ENCODE assay signal across 8 cellular contexts in the genomic region with DNA sequence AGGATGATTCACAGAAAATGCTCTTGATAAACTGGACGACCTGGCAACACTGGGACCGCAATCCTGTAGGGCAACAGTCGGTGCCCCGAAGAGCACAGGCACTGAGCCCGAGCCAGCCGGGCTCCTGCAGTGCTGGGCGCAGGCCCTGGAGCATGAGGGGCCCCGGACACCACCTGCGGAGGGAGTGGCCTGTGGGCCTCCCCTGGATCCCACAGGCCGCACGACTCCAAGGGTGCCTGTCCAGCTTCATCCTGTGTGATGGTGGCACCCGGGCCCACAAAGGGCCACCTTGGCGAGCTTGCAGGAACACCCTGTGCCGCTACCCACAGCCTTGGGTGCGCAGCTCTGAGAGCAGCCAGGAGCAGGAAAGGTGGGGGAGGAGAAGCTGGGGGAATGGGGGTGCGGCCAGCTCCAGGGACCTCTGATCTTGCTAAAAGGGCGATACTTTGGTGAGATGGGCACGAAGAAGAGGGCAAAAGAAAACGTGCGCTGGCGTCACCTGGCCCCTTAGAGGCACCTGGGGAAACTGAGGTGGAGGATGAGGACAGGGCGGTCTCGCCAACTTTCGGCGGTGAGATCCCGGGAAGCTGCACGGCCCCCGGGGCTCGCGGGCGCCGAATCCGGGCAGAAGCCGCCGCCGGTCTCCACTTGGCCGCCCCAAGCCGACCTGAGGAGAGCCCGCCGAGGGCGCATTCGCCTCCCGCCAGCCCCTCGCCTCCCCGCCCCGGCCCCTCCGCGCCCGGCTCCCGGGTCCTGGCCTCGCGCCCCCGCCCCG. TPM values are rescaled to one million over a fixed set of nuclear protein-coding genes. Genes with fewer than 3 reads are reported as not detected.
DNase-seq lines count a peak whose midpoint lies in the region; ATAC-seq and TF ChIP-seq lines count a peak whose summit lies in the region.

No MANE protein-coding gene starts in this region.

- intact Hi-C loops in right cardiac atrium (cut with DNase I), result loop anchor here in 1 of 4 donors (10.0 kb wide), 1 partner anchor 172 kb away; the partner anchor contains the start of gene MAML1

- 14% methylated on average over 54 of the region's 54 CpGs for WGBS in right cardiac atrium

- no peaks in the 10 kb centered on the region for H3K27me3 ChIP-seq in BJ (ENCODE audit: control insufficient read depth, insufficient read depth, low read length)
- no peaks in the 10 kb centered on the region for H3K27me3 ChIP-seq in right cardiac atrium (ENCODE audit: control insufficient read depth, insufficient read depth)

- no peak for TF ChIP-seq CTCF in BJ (IDR thresholded peaks at IDR 0.05; ENCODE audit: insufficient read depth, low read depth, low read length)
- no peak for TF ChIP-seq CTCF in retinal pigment epithelial cell (conservative IDR thresholded peaks at IDR 0.05; ENCODE audit: low read depth, low read length)

- CTCF ChIA-PET in BJ (lab: Yijun Ruan, JAX), result interaction anchor here (0.6 to 2.7 kb wide), 4 partner anchors 16 to 144 kb away, joined by 3 to 9 read pairs (median 3); no protein-coding TSS in a partner anchor

- peaks cover 8% of the 10 kb centered on the region for H3K4me1 Mint-ChIP-seq in activated naive CD8-positive, alpha-beta T cell (ENCODE audit: low read depth)

- H3K9me3 ChIP-seq in right cardiac atrium (ENCODE audit: control insufficient read depth, low read length), result no peaks in the 10 kb centered on the region

- H3K36me3 Mint-ChIP-seq in activated naive CD8-positive, alpha-beta T cell, result peaks cover 7% of the 10 kb centered on the region

- no peaks in the 10 kb centered on the region for H3K9me3 Mint-ChIP-seq in activated naive CD8-positive, alpha-beta T cell (ENCODE audit: low read depth)

- H3K4me3 ChIP-seq in BJ (ENCODE audit: low read depth, low read length) (peak overlapping the region; percentile 79), right cardiac atrium (ENCODE audit: low read length) (peak overlapping the region; percentile 95), retinal pigment epithelial cell (ENCODE audit: low read length) (peak overlapping the region; percentile 53)

- DNase-seq in BJ (ENCODE audit: low read depth), result no peak
- DNase-seq in NAMALWA (ENCODE audit: low spot score), result peak; percentile 22
- peak; percentile 35 to 70 (median 70) for DNase-seq in right cardiac atrium
- DNase-seq in retinal pigment epithelial cell (ENCODE audit: low read depth), result no peak
- no peak for DNase-seq in DMS79 treated with DMSO at 0.1 percent for 48 hours (lab: John Stamatoyannopoulos, UW)

- peak overlapping the region; percentile 73 for H3K27ac Mint-ChIP-seq in activated naive CD8-positive, alpha-beta T cell

- peaks cover 12% of the 10 kb centered on the region for H3K36me3 ChIP-seq in BJ (ENCODE audit: control insufficient read depth, insufficient read depth, low read length)

- no peak overlapping the region for H3K27ac ChIP-seq in right cardiac atrium (ENCODE audit: low read length)

- POLR2A ChIA-PET in BJ (lab: Charles Lee), result no interaction called here

- no peaks in the 10 kb centered on the region for H3K27me3 Mint-ChIP-seq in activated naive CD8-positive, alpha-beta T cell

- H3K4me3 Mint-ChIP-seq in activated naive CD8-positive, alpha-beta T cell, result peak overlapping the region; percentile 88

- H3K4me1 ChIP-seq in right cardiac atrium (ENCODE audit: control insufficient read depth, insufficient read depth, low read length), result peaks cover 4% of the 10 kb centered on the region

- ATAC-seq in GM21619 (IDR thresholded peaks at IDR 0.05; ENCODE audit: unreplicated experiment), result peak; percentile 23
- ATAC-seq in right cardiac atrium, result peak; percentile 15 to 25
- no peak for ATAC-seq in GM18870 (IDR thresholded peaks at IDR 0.05; ENCODE audit: unreplicated experiment)

RNA-seq across cellular contexts. Expression of gene TBC1D9B, which starts 0.7 kb away (rescaled TPM):
- polyA plus RNA-seq in BJ (2011; rRNA removed), result 53.2 and 89.0 TPM in 2 replicates
- polyA minus RNA-seq in BJ (2011; rRNA and poly(A)+ RNA removed), result 59.8 and 60.0 TPM in 2 replicates
- total RNA-seq in right cardiac atrium, result 10 to 100 TPM; 36.2 to 51.5 (median 45.2) TPM
- 39.3 TPM for polyA plus RNA-seq in right cardiac atrium

RNA-seq across cellular contexts. Expression of gene MRNIP, which starts 48.4 kb away (rescaled TPM):
- polyA plus RNA-seq in BJ (2011; rRNA removed) (12.6 and 14.1 TPM in 2 replicates), right cardiac atrium (20.5 TPM)
- polyA minus RNA-seq in BJ (2011; rRNA and poly(A)+ RNA removed), result 3.7 and 9.5 TPM in 2 replicates
- total RNA-seq in right cardiac atrium, result 10 to 100 TPM; 12.3 to 20.1 (median 16.4) TPM

Comparison
In these comparisons a context has a peak if more than half of its experiments do, and no peak if none do; other contexts are left out.
1. DNase-seq: peak in NAMALWA (single experiment) and right cardiac atrium (3 of 3); none in BJ (single experiment), retinal pigment epithelial cell (single experiment) and DMS79 treated with DMSO at 0.1 percent for 48 hours (single experiment).
2. Peak in every context shown above with its lines, with median percentiles within 50 percentile points of each other: H3K4me3 ChIP-seq.